In the genomic region with DNA sequence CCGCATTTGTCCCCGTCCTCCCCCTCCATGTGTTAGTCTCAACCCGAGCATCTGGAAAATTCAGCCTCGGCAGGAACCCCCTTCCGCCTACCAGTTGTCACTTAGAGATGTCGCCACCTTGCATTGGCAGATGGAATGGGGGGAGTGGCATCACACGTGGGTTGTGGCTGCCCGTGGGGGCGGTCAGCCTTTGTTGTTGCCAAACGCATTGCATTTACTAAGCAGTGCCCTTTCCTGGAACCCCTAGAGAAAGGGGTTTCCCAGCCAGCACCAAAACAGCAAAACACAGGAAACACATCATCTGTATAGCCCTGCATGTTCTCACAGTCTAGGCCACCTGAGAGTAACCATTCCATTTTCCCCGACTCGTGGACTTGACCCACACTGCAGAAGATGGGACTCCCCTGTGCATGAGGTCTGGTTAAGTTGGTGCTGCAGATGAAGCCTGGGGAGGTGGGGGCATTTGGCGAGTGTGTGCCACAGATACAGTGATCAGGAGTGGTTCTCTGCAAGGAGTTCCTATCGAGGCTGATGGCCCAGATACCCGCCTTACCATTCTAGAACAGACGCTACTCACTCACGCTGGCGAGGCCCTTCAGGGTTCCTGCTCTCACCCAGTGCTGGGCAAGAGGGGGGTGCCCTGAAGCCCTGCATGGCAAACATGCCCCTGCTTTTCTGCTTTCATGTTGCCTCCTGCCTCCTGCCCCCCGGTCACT, we compare ENCODE assay signal across 9 cellular contexts. TPM values are rescaled to one million over a fixed set of nuclear protein-coding genes. Genes with fewer than 3 reads are reported as not detected.
DNase-seq lines count a peak whose midpoint lies in the region; ATAC-seq, FAIRE-seq and TF ChIP-seq lines count a peak whose summit lies in the region.
"Had no signal": no experiment of that assay in that cellular context is flagged by ENCODE, and none has a peak within 500 bp of the region (broad histone marks: within the 10 kb centered on the region; RNA-seq: fewer than 3 reads in every experiment).

No MANE protein-coding gene starts in this region.

- POLR2A ChIA-PET in GM10248 (lab: Yijun Ruan, JAX): interaction anchor here (0.6 kb wide), 1 partner anchor 146 kb away, joined by 5 read pairs; no protein-coding TSS in a partner anchor
- POLR2A ChIA-PET in activated CD4-positive, alpha-beta T cell treated with anti-CD3 and anti-CD28 coated beads for 36 hours (lab: Charles Lee): no interaction called here
- POLR2A ChIA-PET in GM12878 (lab: Charles Lee): interaction anchor here (1.1 kb wide), 1 partner anchor 39 kb away, joined by 3 read pairs; no protein-coding TSS in a partner anchor

- peaks cover 36% of the 10 kb centered on the region for H3K4me1 Mint-ChIP-seq in activated CD4-positive, alpha-beta T cell treated with anti-CD3 and anti-CD28 coated beads for 36 hours

- DNase-seq in GM10248 (ENCODE audit: extremely low spot score): peak; percentile 72
- peak; percentile 95 for DNase-seq in activated CD4-positive, alpha-beta T cell treated with anti-CD3 and anti-CD28 coated beads for 36 hours
- peak; percentile 74 for DNase-seq in GM12878 (ENCODE audit: low read depth, low spot score)
- peak; percentile 91 for DNase-seq in stimulated activated CD4-positive, alpha-beta T cell treated with anti-CD3 and anti-CD28 coated beads, Interleukin-15, amount 100 ng/mL, for 24 hours
- no peak for DNase-seq in body of pancreas
- no peak for DNase-seq in MM.1S
- no peak for DNase-seq in HuH-7.5 (ENCODE audit: low spot score)
- DNase-seq: BE2C had no signal

- H3K79me2 ChIP-seq in GM12878 (ENCODE audit: control insufficient read depth, insufficient read depth, low read length) (no peaks in the 10 kb centered on the region), MM.1S (ENCODE audit: low read length) (no peaks in the 10 kb centered on the region)

- CTCF ChIA-PET in GM10248 (lab: Yijun Ruan, JAX) (no interaction called here), GM12878 (lab: Yijun Ruan, JAX) (interaction anchor here (0.6 kb wide), 1 partner anchor 24 kb away, joined by 3 read pairs; no protein-coding TSS in a partner anchor)
- CTCF ChIA-PET in activated CD4-positive, alpha-beta T cell treated with anti-CD3 and anti-CD28 coated beads for 36 hours (lab: Charles Lee): no interaction called here

- WGBS in GM12878 (ENCODE audit: insufficient coverage, insufficient replicate concordance, low lambda C conversion rate, missing lambda C conversion rate): 28% methylated on average over 19 of the region's 19 CpGs
- WGBS in body of pancreas, 2 donors: 75 to 81% methylated on average over 12 to 19 of the region's 19 CpGs

- peak overlapping the region; percentile 68 for H3K4me3 Mint-ChIP-seq in activated CD4-positive, alpha-beta T cell treated with anti-CD3 and anti-CD28 coated beads for 36 hours

- H3K27ac ChIP-seq in GM12878 (ENCODE audit: control insufficient read depth, insufficient read depth) (peak overlapping the region; percentile 46; the same call in 1 of the 2 replicates), body of pancreas (no peak overlapping the region), MM.1S (ENCODE audit: low read length) (no peak overlapping the region)

- peaks cover 3% of the 10 kb centered on the region for H3K4me1 ChIP-seq in GM12878 (ENCODE audit: control insufficient read depth, insufficient read depth, low read length)
- H3K4me1 ChIP-seq in body of pancreas: no peaks in the 10 kb centered on the region
- H3K4me1 ChIP-seq in MM.1S (ENCODE audit: low read length): no peaks in the 10 kb centered on the region
- H3K4me1 ChIP-seq: BE2C had no signal

- no peaks in the 10 kb centered on the region for H3K27me3 ChIP-seq in GM12878 (replicated peaks in 1 of 2; ENCODE audit: control insufficient read depth in 2 of 2, insufficient read depth in 2 of 2, low read length in 1 of 2)
- no peaks in the 10 kb centered on the region for H3K27me3 ChIP-seq in body of pancreas
- H3K27me3 ChIP-seq in MM.1S (replicated peaks; ENCODE audit: insufficient read depth, low read length): no peaks in the 10 kb centered on the region
- H3K27me3 ChIP-seq: BE2C had no signal

- H2AFZ ChIP-seq in GM12878 (ENCODE audit: control insufficient read depth, low read depth, low read length) (no peak overlapping the region), MM.1S (ENCODE audit: low read length) (no peak overlapping the region)

- no peaks in the 10 kb centered on the region for H3F3A ChIP-seq in MM.1S (ENCODE audit: insufficient read depth, low read length)

- no peak for FAIRE-seq in GM12878 (lab: Jason Lieb, UNC)

- BruUV-seq in GM12878 (replicated peaks; lab: Mats Ljungman, UMichigan): TSS peak; percentile 4

- H3K27ac Mint-ChIP-seq in activated CD4-positive, alpha-beta T cell treated with anti-CD3 and anti-CD28 coated beads for 36 hours: peak overlapping the region; percentile 97

- H3K36me3 ChIP-seq in GM12878 (ENCODE audit: control insufficient read depth in 2 of 2, insufficient read depth in 2 of 2, low read length in 1 of 2) (peaks cover 29 to 31% of the 10 kb centered on the region in 2 experiments), body of pancreas (replicated peaks in 1 of 2; ENCODE audit: insufficient read depth in 1 of 2, low read depth in 2 of 2) (peaks cover 15 to 47% of the 10 kb centered on the region in 2 donors), MM.1S (replicated peaks; ENCODE audit: insufficient read depth, low read length) (0 out of 2 replicates have a peak, but pooled peaks cover 3% of the 10 kb centered on the region)

- H3K9me2 ChIP-seq in MM.1S (replicated peaks; ENCODE audit: insufficient read depth, low read length): no peaks in the 10 kb centered on the region

- RAD21 ChIA-PET in GM12878 (lab: Charles Lee; ENCODE audit: unreplicated experiment): interaction anchor here (2.8 kb wide), 1 partner anchor 80 kb away, joined by 11 read pairs; the partner anchor contains the start of gene DNM2

- no peaks in the 10 kb centered on the region for H3K9me3 ChIP-seq in GM12878 (replicated peaks; ENCODE audit: control insufficient read depth, insufficient read depth, low read length)
- no peaks in the 10 kb centered on the region for H3K9me3 ChIP-seq in body of pancreas
- no peaks in the 10 kb centered on the region for H3K9me3 ChIP-seq in MM.1S (replicated peaks; ENCODE audit: insufficient read depth, low read length)
- H3K9me3 ChIP-seq: BE2C had no signal

- no peak overlapping the region for H3K4me3 ChIP-seq in GM12878
- H3K4me3 ChIP-seq in body of pancreas: no peak overlapping the region
- H3K4me3 ChIP-seq in MM.1S (ENCODE audit: low read length): no peak overlapping the region

- no peak for TF ChIP-seq RAD21 in GM12878 (IDR thresholded peaks at IDR 0.05; ENCODE audit: insufficient read depth, low read depth, low read length)

- H3K4me2 ChIP-seq in GM12878 (ENCODE audit: control insufficient read depth, insufficient read depth) (no peak overlapping the region), MM.1S (ENCODE audit: low read depth, low read length) (no peak overlapping the region)

- TF ChIP-seq EP300 in GM12878 (IDR thresholded peaks at IDR 0.05; ENCODE audit: borderline replicate concordance in 1 of 2, control insufficient read depth in 1 of 2, low read depth in 2 of 2, low read length in 2 of 2): peak; percentile 25 to 49; a peak in 2 of 4 replicates

- SMC1A ChIA-PET in GM12878 (lab: Charles Lee; ENCODE audit: uncharacterized antibody, unreplicated experiment): interaction anchor here (0.7 to 0.8 kb wide), 2 partner anchors 67 to 139 kb away, joined by 3 to 4 read pairs; no protein-coding TSS in a partner anchor

- no peaks in the 10 kb centered on the region for H3K27me3 Mint-ChIP-seq in activated CD4-positive, alpha-beta T cell treated with anti-CD3 and anti-CD28 coated beads for 36 hours

- H3K9ac ChIP-seq in GM12878 (ENCODE audit: control insufficient read depth, insufficient read depth, low read length): no peak overlapping the region
- no peak overlapping the region for H3K9ac ChIP-seq in MM.1S (ENCODE audit: low read length)

- TF ChIP-seq POLR2A in GM12878 (IDR thresholded peaks at IDR 0.05; ENCODE audit: low read depth, low read length) (no peak), body of pancreas (IDR thresholded peaks at IDR 0.05) (no peak)

- peaks cover 32% of the 10 kb centered on the region for H3K36me3 Mint-ChIP-seq in activated CD4-positive, alpha-beta T cell treated with anti-CD3 and anti-CD28 coated beads for 36 hours (ENCODE audit: low read depth)

- no peaks in the 10 kb centered on the region for H4K20me1 ChIP-seq in GM12878 (ENCODE audit: control insufficient read depth, insufficient read depth)
- H4K20me1 ChIP-seq in MM.1S (ENCODE audit: insufficient read depth, low read length): no peaks in the 10 kb centered on the region

- intact Hi-C loops in activated CD4-positive, alpha-beta T cell treated with anti-CD3 and anti-CD28 coated beads for 36 hours (cut with DNase I, micrococcal nuclease): loop anchor here (1.0 to 2.0 kb wide), 11 partner anchors 12 to 708 kb away; partner anchors contain the start of genes CARM1 (in 1 of the 2), CDKN2D (in 1 of the 2), ILF3 (in 1 of the 2) and TMED1 (in 1 of the 2)
- intact Hi-C loops in GM12878 (cut with micrococcal nuclease; ENCODE audit: unreplicated experiment): no loop called here
- intact Hi-C loops in body of pancreas (cut with DNase I): no loop called here

- TF ChIP-seq CTCF in GM10248 (IDR thresholded peaks at IDR 0.05; ENCODE audit: control extremely low read depth, extremely low read depth, low read depth, missing control alignments) (no peak), GM12878 (IDR thresholded peaks at IDR 0.05 in 2 of 3, conservative IDR thresholded peaks at IDR 0.05 in 1 of 3; ENCODE audit: control insufficient read depth in 2 of 3, extremely low read depth in 1 of 3, insufficient read depth in 1 of 3, low read depth in 3 of 3, low read length in 3 of 3) (no peak), body of pancreas (IDR thresholded peaks at IDR 0.05) (no peak), MM.1S (IDR thresholded peaks at IDR 0.05; ENCODE audit: low read length) (no peak)

- in situ Hi-C loops in GM12878 (cut with MboI): no loop called here

- peak; percentile 94 for ATAC-seq in activated CD4-positive, alpha-beta T cell treated with anti-CD3 and anti-CD28 coated beads for 36 hours
- ATAC-seq in GM12878 (peak; percentile 95), GM19455 (IDR thresholded peaks at IDR 0.05; ENCODE audit: unreplicated experiment) (no peak), body of pancreas (no peak)

- no peaks in the 10 kb centered on the region for H3K9me3 Mint-ChIP-seq in activated CD4-positive, alpha-beta T cell treated with anti-CD3 and anti-CD28 coated beads for 36 hours (ENCODE audit: low read depth)

RNA-seq across cellular contexts. Expression of gene TMED1, which starts 38.3 kb away (rescaled TPM):
- 10 to 100 TPM in 1 of 2 experiments, 1 to 10 TPM in 1; 8.7 to 15.3 TPM for total RNA-seq in activated CD4-positive, alpha-beta T cell treated with anti-CD3 and anti-CD28 coated beads for 36 hours
- total RNA-seq in GM12878 (2013; cell fraction: nucleolus; rRNA removed): 9.3 and 10.1 TPM in 2 replicates
- 14.9 TPM in 2 replicates for total RNA-seq in GM12878 (2014; rRNA removed)
- 9.1 and 9.2 TPM in 2 replicates for total RNA-seq in GM12878 (2014; rRNA removed; fragmentation: Illumina TruSeq; extraction: Trizol)
- 15.7 and 15.8 TPM in 2 replicates for total RNA-seq in GM12878 (2021)
- 6.3 TPM for polyA plus RNA-seq in GM12878 (2011; ENCODE audit: low read depth)
- polyA plus RNA-seq in GM12878 (2011; rRNA removed): 11.2 and 15.7 TPM in 2 replicates
- polyA plus RNA-seq in GM12878 (2011; cell fraction: cytosol; rRNA removed): 18.3 and 28.8 TPM in 2 replicates
- polyA plus RNA-seq in GM12878 (2011; cell fraction: nucleus; rRNA removed): 9.0 and 9.9 TPM in 2 replicates
- polyA plus RNA-seq in GM12878 (2012): 14.9 and 17.2 TPM in 2 replicates
- polyA plus RNA-seq in GM12878 (2014; fragmentation: Illumina TruSeq; extraction: Trizol): 2.6 and 4.1 TPM in 2 replicates
- polyA plus RNA-seq in GM12878 (2014; fragmentation: Nextera tagmentation; extraction: Ambion mirVana): 1 to 10 TPM in 1 of 2 experiments, under 1 TPM in 1; 0.60 to 2.8 TPM
- 9.8 and 12.2 TPM in 2 replicates for polyA plus RNA-seq in GM12878 (2014; rRNA removed)
- 10 to 100 TPM; 22.9 to 23.1 TPM for polyA plus RNA-seq in GM12878 (2016; fragmentation: Nextera tagmentation; extraction: Ambion mirVana)
- polyA minus RNA-seq in GM12878 (2011; rRNA and poly(A)+ RNA removed): 11.2 and 11.6 TPM in 2 replicates
- 5.0 and 8.6 TPM in 2 replicates for polyA minus RNA-seq in GM12878 (2011; cell fraction: cytosol; rRNA and poly(A)+ RNA removed)
- 2.4 and 2.7 TPM in 2 replicates for polyA minus RNA-seq in GM12878 (2011; cell fraction: nucleus; rRNA and poly(A)+ RNA removed)
- total RNA-seq in body of pancreas: 10 to 100 TPM; 14.5 to 34.6 TPM

RNA-seq across cellular contexts. Expression of gene C19orf38, which starts 50.5 kb away (rescaled TPM):
- 1 to 10 TPM; 2.7 to 3.6 TPM for total RNA-seq in activated CD4-positive, alpha-beta T cell treated with anti-CD3 and anti-CD28 coated beads for 36 hours
- 12.2 and 13.1 TPM in 2 replicates for total RNA-seq in GM12878 (2013; cell fraction: nucleolus; rRNA removed)
- total RNA-seq in GM12878 (2014; rRNA removed) (6.5 and 6.9 TPM in 2 replicates), GM12878 (2014; rRNA removed; fragmentation: Illumina TruSeq; extraction: Trizol) (7.5 and 7.6 TPM in 2 replicates), GM12878 (2021) (5.3 and 6.5 TPM in 2 replicates), body of pancreas (under 1 TPM in 1 of 2 donors, not detected in 1; 0.52 TPM)
- polyA plus RNA-seq in GM12878 (2011; ENCODE audit: low read depth): 3.5 TPM
- polyA plus RNA-seq in GM12878 (2011; rRNA removed) (1.8 and 3.0 TPM in 2 replicates), GM12878 (2014; fragmentation: Illumina TruSeq; extraction: Trizol) (2.4 and 6.0 TPM in 2 replicates), GM12878 (2014; fragmentation: Nextera tagmentation; extraction: Ambion mirVana) (1 to 10 TPM; 2.6 to 4.8 TPM), GM12878 (2014; rRNA removed) (6.3 and 6.7 TPM in 2 replicates), GM12878 (2016; fragmentation: Nextera tagmentation; extraction: Ambion mirVana) (1 to 10 TPM; 4.2 to 4.8 TPM)
- 4.1 and 4.6 TPM in 2 replicates for polyA plus RNA-seq in GM12878 (2011; cell fraction: cytosol; rRNA removed)
- 2.1 and 2.7 TPM in 2 replicates for polyA plus RNA-seq in GM12878 (2011; cell fraction: nucleus; rRNA removed)
- polyA plus RNA-seq in GM12878 (2012): 5.8 and 7.9 TPM in 2 replicates
- polyA minus RNA-seq in GM12878 (2011; rRNA and poly(A)+ RNA removed): 1.5 and 2.5 TPM in 2 replicates
- polyA minus RNA-seq in GM12878 (2011; cell fraction: cytosol; rRNA and poly(A)+ RNA removed): 1.2 and 1.6 TPM in 2 replicates
- polyA minus RNA-seq in GM12878 (2011; cell fraction: nucleus; rRNA and poly(A)+ RNA removed): 0.60 and 1.6 TPM in 2 replicates

Comparison
In these comparisons a context has a peak if more than half of its experiments do, and no peak if none do; other contexts are left out.
1. DNase-seq: peak in GM10248 (single experiment), activated CD4-positive, alpha-beta T cell treated with anti-CD3 and anti-CD28 coated beads for 36 hours (single experiment), GM12878 (single experiment) and stimulated activated CD4-positive, alpha-beta T cell treated with anti-CD3 and anti-CD28 coated beads, Interleukin-15, amount 100 ng/mL, for 24 hours (single experiment); none in body of pancreas (0 of 4), MM.1S (single experiment) and HuH-7.5 (single experiment).
2. ATAC-seq: peak in activated CD4-positive, alpha-beta T cell treated with anti-CD3 and anti-CD28 coated beads for 36 hours (single experiment) and GM12878 (single experiment); none in GM19455 (single experiment) and body of pancreas (single experiment).
3. intact Hi-C loops: an anchor here in activated CD4-positive, alpha-beta T cell treated with anti-CD3 and anti-CD28 coated beads for 36 hours (1.0 to 2.0 kb wide); none called in GM12878 and body of pancreas.